ENCODE assay signal across 8 cellular contexts in the genomic region with DNA sequence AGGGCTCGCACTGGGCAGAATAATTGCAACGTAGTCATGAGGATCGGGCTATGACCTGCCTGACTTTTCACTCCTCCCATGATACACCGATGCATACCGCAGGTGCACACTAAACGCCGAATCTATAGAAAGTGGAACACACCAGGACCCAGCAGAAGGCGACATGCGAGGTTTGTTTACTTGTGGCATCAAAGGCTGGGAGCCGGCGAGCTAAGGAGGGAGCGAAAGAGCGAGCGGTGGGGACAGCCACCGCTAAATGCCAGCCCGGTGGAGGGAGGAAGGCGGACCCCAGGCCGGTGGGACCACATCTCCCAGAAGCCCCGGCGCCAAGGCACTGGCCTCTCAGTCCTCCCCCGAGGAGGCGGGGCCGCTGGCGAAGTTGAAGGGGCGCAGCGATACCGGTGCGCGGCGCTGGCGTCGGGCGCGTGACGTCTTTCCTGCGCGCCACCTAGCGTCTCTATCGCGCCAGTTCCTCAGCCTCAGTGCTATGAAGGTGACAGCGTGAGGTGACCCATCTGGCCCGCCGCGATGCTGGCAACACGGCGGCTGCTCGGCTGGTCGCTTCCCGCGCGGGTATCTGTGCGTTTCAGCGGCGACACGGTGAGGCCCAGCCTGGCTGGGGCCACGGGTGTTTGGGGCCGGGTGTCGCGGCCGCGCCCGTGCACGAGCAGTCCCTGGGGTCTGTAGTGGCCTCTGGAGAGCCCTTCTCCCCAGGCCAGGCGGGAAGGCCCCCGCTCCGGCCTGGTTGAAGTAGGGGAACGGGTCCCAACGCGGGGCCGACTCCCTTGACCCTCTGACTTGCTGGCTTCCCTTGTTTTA. TPM values are rescaled to one million over a fixed set of nuclear protein-coding genes. Genes with fewer than 3 reads are reported as not detected.
A peak's percentile ranks its signal among the peaks of the same experiment; 100 is the strongest.
DNase-seq lines count a peak whose midpoint lies in the region; ATAC-seq and TF ChIP-seq lines count a peak whose summit lies in the region.

A gene (plus strand): TSS at position 460 of the 819 bp plus-strand sequence. CDS start 69 bp downstream, at position 529.

- H3K27me3 ChIP-seq in thymus (ENCODE audit: control insufficient read depth, insufficient read depth), result no peaks in the 10 kb centered on the region

- peaks cover 6 to 17% of the 10 kb centered on the region in 2 donors for H3K36me3 Mint-ChIP-seq in activated naive CD4-positive, alpha-beta T cell treated with anti-CD3 and anti-CD28 coated beads, Interleukin-2, amount 50 U/mL, for 72 hours
- peaks cover 2% of the 10 kb centered on the region for H3K36me3 Mint-ChIP-seq in osteocyte (ENCODE audit: unreplicated experiment)

- H3K4me1 ChIP-seq in thymus (ENCODE audit: control insufficient read depth, insufficient read depth, low read length), result peaks cover 17% of the 10 kb centered on the region

- peak within 1 kb of the TSS; percentile 82 to 91 for H3K27ac Mint-ChIP-seq in activated naive CD4-positive, alpha-beta T cell treated with anti-CD3 and anti-CD28 coated beads, Interleukin-2, amount 50 U/mL, for 72 hours
- peak within 1 kb of the TSS; percentile 84 for H3K27ac Mint-ChIP-seq in osteocyte (ENCODE audit: unreplicated experiment)

- peak within 1 kb of the TSS; percentile 85 for H3K4me3 Mint-ChIP-seq in osteocyte (ENCODE audit: unreplicated experiment)

- peak; percentile 93 for DNase-seq in GM10248 (ENCODE audit: extremely low spot score)
- DNase-seq in NCI-H1092 (lab: John Stamatoyannopoulos, UW), result peak; percentile 97
- DNase-seq in activated naive CD4-positive, alpha-beta T cell treated with anti-CD3 and anti-CD28 coated beads, Interleukin-2, amount 50 U/mL, for 72 hours (ENCODE audit: low spot score in 2 of 2), result peak; percentile 92 to 97
- DNase-seq in glomerular endothelial cell (ENCODE audit: extremely low read depth, low read depth, low spot score), result peak; percentile 34
- DNase-seq in osteocyte (ENCODE audit: extremely low spot score, unreplicated experiment), result peak; percentile 98

- H3K9me3 Mint-ChIP-seq in activated naive CD4-positive, alpha-beta T cell treated with anti-CD3 and anti-CD28 coated beads, Interleukin-2, amount 50 U/mL, for 72 hours, result no peaks in the 10 kb centered on the region
- H3K9me3 Mint-ChIP-seq in osteocyte (ENCODE audit: unreplicated experiment), result no peaks in the 10 kb centered on the region

- H3K4me3 ChIP-seq in thymus (ENCODE audit: low read length), result peak within 1 kb of the TSS; percentile 91

- H3K27me3 Mint-ChIP-seq in osteocyte (ENCODE audit: unreplicated experiment), result peaks cover 10% of the 10 kb centered on the region

- peak within 1 kb of the TSS; percentile 76 for H3K27ac ChIP-seq in thymus (ENCODE audit: low read depth)

- CTCF ChIA-PET in GM10248 (lab: Yijun Ruan, JAX), result interaction anchor here (1.0 to 3.4 kb wide), 2 partner anchors 23 to 24 kb away, joined by 3 to 12 read pairs; a partner anchor contains a TSS

- under 1% methylated on average over 70 of the region's 70 CpGs for WGBS in thymus

- POLR2A ChIA-PET in GM10248 (lab: Yijun Ruan, JAX), result no interaction called here

- H3K9me3 ChIP-seq in thymus (ENCODE audit: control insufficient read depth), result no peaks in the 10 kb centered on the region

- ATAC-seq in HG02571 (IDR thresholded peaks at IDR 0.05; ENCODE audit: unreplicated experiment) (peak; percentile 88), SK-N-SH treated with all-trans-retinoic acid at 6 μM for 48 hours (peak; percentile 100)
- peak; percentile 97 to 100 for ATAC-seq in activated naive CD4-positive, alpha-beta T cell treated with anti-CD3 and anti-CD28 coated beads, Interleukin-2, amount 50 U/mL, for 72 hours

- peak; percentile 68 for TF ChIP-seq CTCF in GM10248 (IDR thresholded peaks at IDR 0.05; ENCODE audit: control extremely low read depth, extremely low read depth, low read depth, missing control alignments)
- peak; percentile 52 for TF ChIP-seq CTCF in osteocyte (IDR thresholded peaks at IDR 0.05)

- H3K36me3 ChIP-seq in thymus (ENCODE audit: control insufficient read depth, insufficient read depth), result peaks cover 31% of the 10 kb centered on the region

- H3K4me1 Mint-ChIP-seq in osteocyte (ENCODE audit: unreplicated experiment), result peaks cover 9% of the 10 kb centered on the region

TF ChIP-seq in SK-N-SH treated with all-trans-retinoic acid at 6 μM for 48 hours, 23 proteins besides CTCF, POLR2A, EP300 and RAD21:
- TF ChIP-seq, protein P1, sequence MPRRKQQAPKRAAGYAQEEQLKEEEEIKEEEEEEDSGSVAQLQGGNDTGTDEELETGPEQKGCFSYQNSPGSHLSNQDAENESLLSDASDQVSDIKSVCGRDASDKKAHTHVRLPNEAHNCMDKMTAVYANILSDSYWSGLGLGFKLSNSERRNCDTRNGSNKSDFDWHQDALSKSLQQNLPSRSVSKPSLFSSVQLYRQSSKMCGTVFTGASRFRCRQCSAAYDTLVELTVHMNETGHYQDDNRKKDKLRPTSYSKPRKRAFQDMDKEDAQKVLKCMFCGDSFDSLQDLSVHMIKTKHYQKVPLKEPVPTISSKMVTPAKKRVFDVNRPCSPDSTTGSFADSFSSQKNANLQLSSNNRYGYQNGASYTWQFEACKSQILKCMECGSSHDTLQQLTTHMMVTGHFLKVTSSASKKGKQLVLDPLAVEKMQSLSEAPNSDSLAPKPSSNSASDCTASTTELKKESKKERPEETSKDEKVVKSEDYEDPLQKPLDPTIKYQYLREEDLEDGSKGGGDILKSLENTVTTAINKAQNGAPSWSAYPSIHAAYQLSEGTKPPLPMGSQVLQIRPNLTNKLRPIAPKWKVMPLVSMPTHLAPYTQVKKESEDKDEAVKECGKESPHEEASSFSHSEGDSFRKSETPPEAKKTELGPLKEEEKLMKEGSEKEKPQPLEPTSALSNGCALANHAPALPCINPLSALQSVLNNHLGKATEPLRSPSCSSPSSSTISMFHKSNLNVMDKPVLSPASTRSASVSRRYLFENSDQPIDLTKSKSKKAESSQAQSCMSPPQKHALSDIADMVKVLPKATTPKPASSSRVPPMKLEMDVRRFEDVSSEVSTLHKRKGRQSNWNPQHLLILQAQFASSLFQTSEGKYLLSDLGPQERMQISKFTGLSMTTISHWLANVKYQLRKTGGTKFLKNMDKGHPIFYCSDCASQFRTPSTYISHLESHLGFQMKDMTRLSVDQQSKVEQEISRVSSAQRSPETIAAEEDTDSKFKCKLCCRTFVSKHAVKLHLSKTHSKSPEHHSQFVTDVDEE (CRISPR knock-in tag; IDR thresholded peaks at IDR 0.05), result 0 out of 2 replicates have a peak, but pooled peaks have one; percentile 44
- TF ChIP-seq, protein P2, sequence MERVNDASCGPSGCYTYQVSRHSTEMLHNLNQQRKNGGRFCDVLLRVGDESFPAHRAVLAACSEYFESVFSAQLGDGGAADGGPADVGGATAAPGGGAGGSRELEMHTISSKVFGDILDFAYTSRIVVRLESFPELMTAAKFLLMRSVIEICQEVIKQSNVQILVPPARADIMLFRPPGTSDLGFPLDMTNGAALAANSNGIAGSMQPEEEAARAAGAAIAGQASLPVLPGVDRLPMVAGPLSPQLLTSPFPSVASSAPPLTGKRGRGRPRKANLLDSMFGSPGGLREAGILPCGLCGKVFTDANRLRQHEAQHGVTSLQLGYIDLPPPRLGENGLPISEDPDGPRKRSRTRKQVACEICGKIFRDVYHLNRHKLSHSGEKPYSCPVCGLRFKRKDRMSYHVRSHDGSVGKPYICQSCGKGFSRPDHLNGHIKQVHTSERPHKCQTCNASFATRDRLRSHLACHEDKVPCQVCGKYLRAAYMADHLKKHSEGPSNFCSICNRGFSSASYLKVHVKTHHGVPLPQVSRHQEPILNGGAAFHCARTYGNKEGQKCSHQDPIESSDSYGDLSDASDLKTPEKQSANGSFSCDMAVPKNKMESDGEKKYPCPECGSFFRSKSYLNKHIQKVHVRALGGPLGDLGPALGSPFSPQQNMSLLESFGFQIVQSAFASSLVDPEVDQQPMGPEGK (CRISPR knock-in tag; IDR thresholded peaks at IDR 0.05; ENCODE audit: borderline replicate concordance), result no peak

RNA-seq across cellular contexts. Expression of the gene that starts here (rescaled TPM):
- total RNA-seq in activated naive CD4-positive, alpha-beta T cell treated with anti-CD3 and anti-CD28 coated beads, Interleukin-2, amount 50 U/mL, for 72 hours, result 100 to 1,000 TPM; 237 to 286 TPM
- total RNA-seq in glomerular endothelial cell (180 and 184 TPM in 2 replicates), osteocyte (180 and 185 TPM in 2 replicates)
- polyA plus RNA-seq in thymus, result 207 TPM

Comparison
In these comparisons a context has a peak if more than half of its experiments do, and no peak if none do; other contexts are left out.
1. Peak in every context shown above with its lines: DNase-seq, ATAC-seq, H3K4me3 ChIP-seq and H3K27ac ChIP-seq.
2. DNase-seq: peak in every context shown above with its lines; median percentile 98 in osteocyte; 97 in NCI-H1092; 94 in activated naive CD4-positive, alpha-beta T cell treated with anti-CD3 and anti-CD28 coated beads, Interleukin-2, amount 50 U/mL, for 72 hours; 93 in GM10248; 34 in glomerular endothelial cell.